ENCODE assay signal across 14 cellular contexts in genomic region chr19:33005440-33005839, GRCh38. TPM values are rescaled to one million over a fixed set of nuclear protein-coding genes. Genes with fewer than 3 reads are reported as not detected.
DNase-seq lines count a peak whose midpoint lies in the region; ATAC-seq and TF ChIP-seq lines count a peak whose summit lies in the region.
"Had no signal": no experiment of that assay in that cellular context is flagged by ENCODE, and none has a peak within 500 bp of the region (broad histone marks: within the 10 kb centered on the region; RNA-seq: fewer than 3 reads in every experiment).

No MANE protein-coding gene starts in this region.

- CTCF ChIA-PET in Calu3 (lab: Charles Lee): interaction anchor here (0.6 to 1.0 kb wide), 6 partner anchors 11 to 1967 kb away, joined by 3 to 4 read pairs (median 3); no protein-coding TSS in a partner anchor

- peaks cover 27% of the 10 kb centered on the region for H3K4me1 Mint-ChIP-seq in Calu3 (ENCODE audit: low read depth, unreplicated experiment)

- peak overlapping the region; percentile 32 for H3K4me3 Mint-ChIP-seq in Calu3 (ENCODE audit: low read depth, unreplicated experiment)
- H3K4me3 Mint-ChIP-seq: activated CD4-positive, alpha-beta memory T cell treated with anti-CD3 and anti-CD28 coated beads, Interleukin-2, amount 10 ng/mL, durations not matched to agents 7 days and 5 days; activated T-helper 1 cell treated with anti-CD3 and anti-CD28 coated beads, Interleukin-12 subunit alpha, Interleukin-12 subunit beta, Interleukin-2, Interleukin-4 antibody, amounts not matched to agents 30 ng/mL and 10 ng/mL and 1 ng/mL, durations not matched to agents 14 hours and 24 hours and 36 hours; stimulated activated naive CD8-positive, alpha-beta T cell treated with anti-CD3 and anti-CD28 coated beads, Interleukin-15, amount 100 ng/mL, for 72 hours had no signal

- H3K36me3 Mint-ChIP-seq in Calu3 (ENCODE audit: insufficient read depth, unreplicated experiment): peaks cover 69% of the 10 kb centered on the region

- TF ChIP-seq CTCF in Calu3 (IDR thresholded peaks at IDR 0.05; ENCODE audit: unreplicated experiment): no peak

- no peaks in the 10 kb centered on the region for H3K27me3 Mint-ChIP-seq in Calu3 (ENCODE audit: unreplicated experiment)
- H3K27me3 Mint-ChIP-seq: activated CD4-positive, alpha-beta memory T cell treated with anti-CD3 and anti-CD28 coated beads, Interleukin-2, amount 10 ng/mL, durations not matched to agents 7 days and 5 days; stimulated activated naive CD8-positive, alpha-beta T cell treated with anti-CD3 and anti-CD28 coated beads, Interleukin-15, amount 100 ng/mL, for 72 hours had no signal

- H3K9me3 Mint-ChIP-seq in Calu3 (ENCODE audit: low read depth, unreplicated experiment): no peaks in the 10 kb centered on the region
- H3K9me3 Mint-ChIP-seq: activated CD4-positive, alpha-beta memory T cell treated with anti-CD3 and anti-CD28 coated beads, Interleukin-2, amount 10 ng/mL, durations not matched to agents 7 days and 5 days; activated T-helper 1 cell treated with anti-CD3 and anti-CD28 coated beads, Interleukin-12 subunit alpha, Interleukin-12 subunit beta, Interleukin-2, Interleukin-4 antibody, amounts not matched to agents 30 ng/mL and 10 ng/mL and 1 ng/mL, durations not matched to agents 14 hours and 24 hours and 36 hours; stimulated activated naive CD8-positive, alpha-beta T cell treated with anti-CD3 and anti-CD28 coated beads, Interleukin-15, amount 100 ng/mL, for 72 hours had no signal

- intact Hi-C loops in Calu3 (cut with micrococcal nuclease; ENCODE audit: unreplicated experiment) (loop anchor here (5.0 kb wide), 1 partner anchor 37 kb away; no protein-coding TSS in a partner anchor), left colon (cut with DNase I, micrococcal nuclease) (no loop called here)

- ATAC-seq in left colon: peak; percentile 63
- no peak for ATAC-seq in GM18498 (IDR thresholded peaks at IDR 0.05; ENCODE audit: unreplicated experiment)
- ATAC-seq: stimulated activated naive CD8-positive, alpha-beta T cell treated with anti-CD3 and anti-CD28 coated beads, Interleukin-15, amount 100 ng/mL, for 72 hours had no signal

- peak overlapping the region; percentile 90 for H3K27ac Mint-ChIP-seq in Calu3 (ENCODE audit: unreplicated experiment)
- H3K27ac Mint-ChIP-seq: activated CD4-positive, alpha-beta memory T cell treated with anti-CD3 and anti-CD28 coated beads, Interleukin-2, amount 10 ng/mL, durations not matched to agents 7 days and 5 days; activated T-helper 1 cell treated with anti-CD3 and anti-CD28 coated beads, Interleukin-12 subunit alpha, Interleukin-12 subunit beta, Interleukin-2, Interleukin-4 antibody, amounts not matched to agents 30 ng/mL and 10 ng/mL and 1 ng/mL, durations not matched to agents 14 hours and 24 hours and 36 hours; stimulated activated naive CD8-positive, alpha-beta T cell treated with anti-CD3 and anti-CD28 coated beads, Interleukin-15, amount 100 ng/mL, for 72 hours had no signal

- DNase-seq in Calu3 (peak; percentile 32), NCI-H1105 treated with DMSO at 0.1 percent for 48 hours (lab: John Stamatoyannopoulos, UW) (peak; percentile 42), NCI-H510A treated with DMSO at 0.1 percent for 48 hours (lab: John Stamatoyannopoulos, UW) (peak; percentile 95), left colon (no peak), NCI-H2227 (lab: John Stamatoyannopoulos, UW; ENCODE audit: unreplicated experiment) (no peak), activated gamma-delta T cell treated with Interleukin-2 at 50 U/mL for 16 hours (no peak)
- no peak for DNase-seq in activated CD4-positive, alpha-beta T cell treated with anti-CD3 and anti-CD28 coated beads, Interleukin-2, amount 50 U/mL, for 1 hour
- DNase-seq: activated CD4-positive, alpha-beta memory T cell treated with anti-CD3 and anti-CD28 coated beads, Interleukin-2, amount 10 ng/mL, durations not matched to agents 7 days and 5 days; effector memory CD4-positive, alpha-beta T cell; KBM-7; NCI-H187 treated with DMSO at 0.1 percent for 48 hours; stimulated activated naive CD8-positive, alpha-beta T cell treated with anti-CD3 and anti-CD28 coated beads, Interleukin-15, amount 100 ng/mL, for 72 hours had no signal

- no TSS peak for BruUV-seq in Calu3 (replicated peaks; lab: Mats Ljungman, UMichigan)

RNA-seq across cellular contexts. Expression of gene FAAP24, which starts 33.4 kb away (rescaled TPM):
- total RNA-seq in Calu3 (2022) (7.3 and 8.4 TPM in 2 replicates), left colon (1 to 10 TPM; 1.0 to 1.5 TPM)

RNA-seq across cellular contexts. Expression of gene CEP89, which starts 33.7 kb away (rescaled TPM):
- total RNA-seq in Calu3 (2022) (31.1 and 33.9 TPM in 2 replicates), left colon (10 to 100 TPM; 10.8 to 11.4 TPM)

RNA-seq across cellular contexts. Expression of gene RHPN2, which starts 59.2 kb away (rescaled TPM):
- total RNA-seq in Calu3 (2022) (46.4 and 63.6 TPM in 2 replicates), left colon (10 to 100 TPM; 86.5 to 87.5 TPM)

Comparison
In these comparisons a context has a peak if more than half of its experiments do, and no peak if none do; other contexts are left out.
1. DNase-seq: peak in Calu3 (single experiment), NCI-H1105 treated with DMSO at 0.1 percent for 48 hours (single experiment) and NCI-H510A treated with DMSO at 0.1 percent for 48 hours (single experiment); none in left colon (0 of 2), activated CD4-positive, alpha-beta T cell treated with anti-CD3 and anti-CD28 coated beads, Interleukin-2, amount 50 U/mL, for 1 hour (single experiment), NCI-H2227 (single experiment) and activated gamma-delta T cell treated with Interleukin-2 at 50 U/mL for 16 hours (single experiment).